In the genomic region with DNA sequence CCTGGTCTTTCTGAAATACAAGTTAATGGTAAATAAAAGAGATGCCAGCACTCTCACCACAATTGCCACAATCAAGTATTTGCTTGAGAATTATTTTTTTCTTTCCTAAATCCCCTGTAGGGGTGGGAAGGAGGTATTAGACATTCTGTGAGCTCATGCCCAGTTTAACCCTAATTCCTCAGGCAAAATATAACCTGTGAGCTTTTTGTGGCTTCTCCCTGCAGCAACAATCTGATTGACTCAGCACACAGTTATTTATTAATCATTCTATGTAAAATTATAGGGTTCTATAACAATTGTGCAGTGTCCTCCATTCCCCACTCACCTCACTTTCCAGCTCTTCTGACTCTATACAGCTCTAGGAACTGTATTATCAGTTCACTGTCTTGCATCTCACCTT, we compare ENCODE assay signal across 27 cellular contexts.
DNase-seq lines count a peak whose midpoint lies in the region; ATAC-seq and TF ChIP-seq lines count a peak whose summit lies in the region.
"Had no signal": no experiment of that assay in that cellular context is flagged by ENCODE, and none has a peak within 500 bp of the region (broad histone marks: within the 10 kb centered on the region; RNA-seq: fewer than 3 reads in every experiment).

No MANE protein-coding gene starts in this region.

- peaks cover 5% of the 10 kb centered on the region for H3K36me3 Mint-ChIP-seq in MCF 10A (ENCODE audit: insufficient read depth, unreplicated experiment)
- no peaks in the 10 kb centered on the region for H3K36me3 Mint-ChIP-seq in activated CD4-positive, alpha-beta T cell treated with anti-CD3 and anti-CD28 coated beads for 36 hours (ENCODE audit: low read depth)

- H3K27ac ChIP-seq in breast epithelium = no peak overlapping the region
- H3K27ac ChIP-seq in foreskin keratinocyte = peak overlapping the region; percentile 11
- no peak overlapping the region for H3K27ac ChIP-seq in left ventricle myocardium inferior (replicated peaks)
- H3K27ac ChIP-seq: 22Rv1, gastrocnemius medialis, HL-60, transverse colon had no signal

- no peaks in the 10 kb centered on the region for H3K9me3 Mint-ChIP-seq in MCF 10A (ENCODE audit: unreplicated experiment)
- no peaks in the 10 kb centered on the region for H3K9me3 Mint-ChIP-seq in activated CD4-positive, alpha-beta T cell treated with anti-CD3 and anti-CD28 coated beads for 36 hours (ENCODE audit: low read depth)
- H3K9me3 Mint-ChIP-seq: activated T-cell treated with anti-CD3 and anti-CD28 coated beads, Interleukin-2, amount 50 U/mL, for 4 hours; stimulated activated naive CD8-positive, alpha-beta T cell treated with anti-CD3 and anti-CD28 coated beads, Interleukin-15, Interleukin-2, amounts not matched to agents 100 ng/mL and 50 ng/mL, for 24 hours had no signal

- peak; percentile 36 for DNase-seq in MCF 10A (ENCODE audit: unreplicated experiment)
- DNase-seq in breast epithelium (ENCODE audit: low spot score in 2 of 2) = no peak
- peak; percentile 51 for DNase-seq in SW480 (ENCODE audit: low spot score)
- peak; percentile 87 to 93 for DNase-seq in foreskin keratinocyte
- no peak for DNase-seq in left ventricle myocardium inferior
- DNase-seq in NCI-H526 treated with DMSO at 0.1 percent for 48 hours (lab: John Stamatoyannopoulos, UW) = no peak
- no peak for DNase-seq in activated CD4-positive, alpha-beta T cell treated with anti-CD3 and anti-CD28 coated beads for 36 hours
- DNase-seq in epidermal melanocyte (ENCODE audit: insufficient read length, low spot score) = no peak
- DNase-seq: activated CD8-positive, alpha-beta memory T cell treated with anti-CD3 and anti-CD28 coated beads for 24 hours; activated naive CD4-positive, alpha-beta T cell; activated T-cell treated with anti-CD3 and anti-CD28 coated beads, Interleukin-2, amount 50 U/mL, for 4 hours; amygdala; BE2C; COR-L47; DMS79 treated with DMSO at 0.1 percent for 48 hours; gastrocnemius medialis; islet precursor cell; MG63; NCI-H1436; NCI-H524; right cardiac atrium; transverse colon had no signal

- no peaks in the 10 kb centered on the region for H3K36me3 ChIP-seq in breast epithelium
- H3K36me3 ChIP-seq in left ventricle myocardium inferior = no peaks in the 10 kb centered on the region
- H3K36me3 ChIP-seq: BE2C, gastrocnemius medialis, MG63, transverse colon had no signal

- H3K4me1 Mint-ChIP-seq in MCF 10A (ENCODE audit: insufficient read depth, unreplicated experiment) = peaks cover 31% of the 10 kb centered on the region
- H3K4me1 Mint-ChIP-seq in activated CD4-positive, alpha-beta T cell treated with anti-CD3 and anti-CD28 coated beads for 36 hours = no peaks in the 10 kb centered on the region

- H3K27me3 ChIP-seq in breast epithelium = no peaks in the 10 kb centered on the region
- H3K27me3 ChIP-seq in foreskin keratinocyte = no peaks in the 10 kb centered on the region
- no peaks in the 10 kb centered on the region for H3K27me3 ChIP-seq in left ventricle myocardium inferior (ENCODE audit: low read depth)
- H3K27me3 ChIP-seq: BE2C, gastrocnemius medialis, MG63, transverse colon had no signal

- H3K9me3 ChIP-seq in breast epithelium = no peaks in the 10 kb centered on the region
- no peaks in the 10 kb centered on the region for H3K9me3 ChIP-seq in left ventricle myocardium inferior (replicated peaks)
- H3K9me3 ChIP-seq: BE2C, gastrocnemius medialis, MG63, transverse colon had no signal

- H3K27me3 Mint-ChIP-seq in MCF 10A (ENCODE audit: insufficient read depth, unreplicated experiment) = no peaks in the 10 kb centered on the region
- no peaks in the 10 kb centered on the region for H3K27me3 Mint-ChIP-seq in activated CD4-positive, alpha-beta T cell treated with anti-CD3 and anti-CD28 coated beads for 36 hours
- H3K27me3 Mint-ChIP-seq: stimulated activated naive CD8-positive, alpha-beta T cell treated with anti-CD3 and anti-CD28 coated beads, Interleukin-15, Interleukin-2, amounts not matched to agents 100 ng/mL and 50 ng/mL, for 24 hours had no signal

- H3K27ac Mint-ChIP-seq in MCF 10A (ENCODE audit: low read depth, unreplicated experiment) = peak overlapping the region; percentile 61
- no peak overlapping the region for H3K27ac Mint-ChIP-seq in activated CD4-positive, alpha-beta T cell treated with anti-CD3 and anti-CD28 coated beads for 36 hours
- H3K27ac Mint-ChIP-seq: stimulated activated naive CD8-positive, alpha-beta T cell treated with anti-CD3 and anti-CD28 coated beads, Interleukin-15, Interleukin-2, amounts not matched to agents 100 ng/mL and 50 ng/mL, for 24 hours had no signal

- no peak for TF ChIP-seq POLR2A in breast epithelium (IDR thresholded peaks at IDR 0.05)

- H3K4me3 ChIP-seq in breast epithelium (no peak overlapping the region), left ventricle myocardium inferior (no peak overlapping the region)
- H3K4me3 ChIP-seq: gastrocnemius medialis, lung, MG63, transverse colon had no signal

- CTCF ChIA-PET in MCF 10A (lab: Yijun Ruan, JAX) = interaction anchor here (0.5 to 1.0 kb wide), 4 partner anchors 13 to 901 kb away, joined by 3 to 5 read pairs (median 3); no protein-coding TSS in a partner anchor
- CTCF ChIA-PET in activated CD4-positive, alpha-beta T cell treated with anti-CD3 and anti-CD28 coated beads for 36 hours (lab: Charles Lee) = no interaction called here

- H3K4me1 ChIP-seq in breast epithelium (peaks cover 0 to 2% of the 10 kb centered on the region in 2 donors), foreskin keratinocyte (peaks cover 17% of the 10 kb centered on the region), left ventricle myocardium inferior (peaks cover under 1% of the 10 kb centered on the region)
- H3K4me1 ChIP-seq: BE2C, gastrocnemius medialis had no signal

- TF ChIP-seq CTCF in MCF 10A (IDR thresholded peaks at IDR 0.05; ENCODE audit: unreplicated experiment) = no peak
- TF ChIP-seq CTCF in breast epithelium (IDR thresholded peaks at IDR 0.05) = no peak
- peak; percentile 16 for TF ChIP-seq CTCF in foreskin keratinocyte (conservative IDR thresholded peaks at IDR 0.05)
- TF ChIP-seq CTCF in left ventricle myocardium inferior (IDR thresholded peaks at IDR 0.05; ENCODE audit: borderline replicate concordance) = no peak

- BruUV-seq in MCF 10A (replicated peaks; lab: Mats Ljungman, UMichigan) = no TSS peak

- POLR2A ChIA-PET in MCF 10A (lab: Yijun Ruan, JAX) = interaction anchor here (0.6 to 2.1 kb wide), 9 partner anchors 10 to 63 kb away, joined by 3 to 8 read pairs (median 5); no protein-coding TSS in a partner anchor
- POLR2A ChIA-PET in activated CD4-positive, alpha-beta T cell treated with anti-CD3 and anti-CD28 coated beads for 36 hours (lab: Charles Lee) = no interaction called here

- ATAC-seq in foreskin keratinocyte = peak; percentile 91
- ATAC-seq in activated CD4-positive, alpha-beta T cell treated with anti-CD3 and anti-CD28 coated beads for 36 hours = no peak
- ATAC-seq: activated CD4-positive, CD25-positive, alpha-beta regulatory T cell treated with anti-CD3 and anti-CD28 coated beads, Interleukin-2, amount 50 U/mL, for 24 hours; activated T-cell treated with anti-CD3 and anti-CD28 coated beads, Interleukin-2, amount 50 U/mL, for 4 hours; gastrocnemius medialis; right cardiac atrium had no signal

- H3K4me3 Mint-ChIP-seq in MCF 10A (ENCODE audit: unreplicated experiment) = no peak overlapping the region
- no peak overlapping the region for H3K4me3 Mint-ChIP-seq in activated CD4-positive, alpha-beta T cell treated with anti-CD3 and anti-CD28 coated beads for 36 hours
- H3K4me3 Mint-ChIP-seq: activated T-cell treated with anti-CD3 and anti-CD28 coated beads, Interleukin-2, amount 50 U/mL, for 4 hours; stimulated activated naive CD8-positive, alpha-beta T cell treated with anti-CD3 and anti-CD28 coated beads, Interleukin-15, Interleukin-2, amounts not matched to agents 100 ng/mL and 50 ng/mL, for 24 hours had no signal

- intact Hi-C loops in MCF 10A (cut with micrococcal nuclease) (no loop called here), breast epithelium (cut with DNase I; ENCODE audit: low total_unique reads) (no loop called here), left ventricle myocardium inferior (cut with micrococcal nuclease) (no loop called here)
- intact Hi-C loops in activated CD4-positive, alpha-beta T cell treated with anti-CD3 and anti-CD28 coated beads for 36 hours (cut with DNase I, micrococcal nuclease) = no loop called here

Comparison
In these comparisons a context has a peak if more than half of its experiments do, and no peak if none do; other contexts are left out.
1. DNase-seq: peak in MCF 10A (single experiment), SW480 (single experiment) and foreskin keratinocyte (2 of 2); none in breast epithelium (0 of 2), left ventricle myocardium inferior (single experiment), NCI-H526 treated with DMSO at 0.1 percent for 48 hours (single experiment), activated CD4-positive, alpha-beta T cell treated with anti-CD3 and anti-CD28 coated beads for 36 hours (single experiment) and epidermal melanocyte (single experiment).